In genomic region chr7:105699568-105700236, GRCh38 we compare ENCODE assay signal across 16 cellular contexts.
DNase-seq lines count a peak whose midpoint lies in the region; ATAC-seq, FAIRE-seq and TF ChIP-seq lines count a peak whose summit lies in the region.
"Had no signal": no experiment of that assay in that cellular context is flagged by ENCODE, and none has a peak within 500 bp of the region (broad histone marks: within the 10 kb centered on the region; RNA-seq: fewer than 3 reads in every experiment).

No MANE protein-coding gene starts in this region.

- ATAC-seq in GM23338: no peak
- ATAC-seq in WTC11: no peak
- ATAC-seq in HepG2: peak; percentile 88
- ATAC-seq in HG02938 (IDR thresholded peaks at IDR 0.05; ENCODE audit: unreplicated experiment): no peak
- ATAC-seq in GM19463 (IDR thresholded peaks at IDR 0.05; ENCODE audit: unreplicated experiment): no peak
- ATAC-seq in T-helper 17 cell: no peak

- H3K4me3 ChIP-seq in GM23338: no peak overlapping the region
- no peak overlapping the region for H3K4me3 ChIP-seq in HepG2 (replicated peaks in 1 of 3; ENCODE audit: insufficient read depth in 1 of 3, low read depth in 2 of 3, low read length in 3 of 3)
- H3K4me3 ChIP-seq in thyroid gland (replicated peaks in 1 of 3): no peak overlapping the region
- H3K4me3 ChIP-seq: HAP-1 had no signal

- TF ChIP-seq POLR2A in HepG2 (IDR thresholded peaks at IDR 0.05; ENCODE audit: insufficient read depth in 1 of 2, low read depth in 2 of 2, low read length in 2 of 2): no peak
- no peak for TF ChIP-seq POLR2A in thyroid gland (IDR thresholded peaks at IDR 0.05)

- H3K9me3 ChIP-seq in HepG2 (ENCODE audit: low read length) (no peaks in the 10 kb centered on the region), thyroid gland (no peaks in the 10 kb centered on the region), T-helper 17 cell (ENCODE audit: control insufficient read depth, low read length, poor library complexity, severe bottlenecking) (no peaks in the 10 kb centered on the region)
- H3K9me3 ChIP-seq: HAP-1 had no signal

- H3K36me3 Mint-ChIP-seq in GM23338 (ENCODE audit: low read depth): peaks cover 7% of the 10 kb centered on the region; the same call in 1 of the 3 replicates
- peaks cover 10% of the 10 kb centered on the region; the same call in 1 of the 2 replicates for H3K36me3 Mint-ChIP-seq in WTC11
- H3K36me3 Mint-ChIP-seq in T-helper 17 cell (ENCODE audit: low read depth): no peaks in the 10 kb centered on the region

- no peaks in the 10 kb centered on the region for H3K9me2 ChIP-seq in GM23338 (ENCODE audit: insufficient read depth)

- POLR2A ChIA-PET in WTC11 (lab: Charles Lee): interaction anchor here (0.5 kb wide), 1 partner anchor 57 kb away, joined by 4 read pairs; no protein-coding TSS in a partner anchor
- POLR2A ChIA-PET in HepG2 (lab: Yijun Ruan, JAX): no interaction called here

- intact Hi-C loops in HepG2 (cut with micrococcal nuclease; ENCODE audit: unreplicated experiment): no loop called here
- intact Hi-C loops in thyroid gland (cut with DNase I): no loop called here

- no peak overlapping the region for H2AFZ ChIP-seq in GM23338
- H2AFZ ChIP-seq in HepG2 (ENCODE audit: low read length): no peak overlapping the region

- TF ChIP-seq CTCF in GM23338 (conservative IDR thresholded peaks at IDR 0.05; ENCODE audit: low read depth in 2 of 2): no peak
- TF ChIP-seq CTCF in WTC11 (IDR thresholded peaks at IDR 0.05): no peak
- TF ChIP-seq CTCF in HepG2 (CRISPR knock-in tag; IDR thresholded peaks at IDR 0.05): no peak
- TF ChIP-seq CTCF in thyroid gland (IDR thresholded peaks at IDR 0.05): no peak

- H3K79me2 ChIP-seq in GM23338 (replicated peaks; ENCODE audit: insufficient read depth) (no peaks in the 10 kb centered on the region), HepG2 (ENCODE audit: insufficient read depth, low read length) (no peaks in the 10 kb centered on the region)

- H3K27ac Mint-ChIP-seq in GM23338 (peak overlapping the region; percentile 82), WTC11 (peak overlapping the region; percentile 93), T-helper 17 cell (no peak overlapping the region)
- H3K27ac Mint-ChIP-seq: B cell; CD4-positive, alpha-beta T cell had no signal

- H3K4me1 Mint-ChIP-seq in GM23338 (peaks cover 52% of the 10 kb centered on the region), WTC11 (peaks cover 71% of the 10 kb centered on the region), T-helper 17 cell (peaks cover 2% of the 10 kb centered on the region)
- H3K4me1 Mint-ChIP-seq: B cell had no signal

- FAIRE-seq in HepG2 (lab: Jason Lieb, UNC): peak; percentile 84
- FAIRE-seq: HTR-8/SVneo had no signal

- H3K27me3 ChIP-seq in GM23338 (ENCODE audit: insufficient read depth) (no peaks in the 10 kb centered on the region), HepG2 (ENCODE audit: control insufficient read depth in 1 of 2, insufficient read depth in 2 of 2, low read length in 2 of 2) (no peaks in the 10 kb centered on the region), thyroid gland (no peaks in the 10 kb centered on the region)

- H3K4me1 ChIP-seq in GM23338 (ENCODE audit: insufficient read depth) (peaks cover 57% of the 10 kb centered on the region), HepG2 (ENCODE audit: insufficient read depth, low read length) (peaks cover 31% of the 10 kb centered on the region), thyroid gland (peaks cover 26 to 36% of the 10 kb centered on the region in 2 donors)
- H3K4me1 ChIP-seq: HAP-1 had no signal

- CTCF ChIA-PET in WTC11 (lab: Charles Lee): interaction anchor here (0.8 to 1.8 kb wide), 6 partner anchors 11 to 177 kb away, joined by 3 to 8 read pairs (median 4); no protein-coding TSS in a partner anchor
- CTCF ChIA-PET in HepG2 (lab: Yijun Ruan, JAX; ENCODE audit: low intra/inter-chr PET ratio, low total read pairs): no interaction called here

- H3K27me3 Mint-ChIP-seq in GM23338 (ENCODE audit: insufficient read depth, low read depth, poor library complexity) (peaks cover 7% of the 10 kb centered on the region), WTC11 (ENCODE audit: low read depth) (no peaks in the 10 kb centered on the region), T-helper 17 cell (no peaks in the 10 kb centered on the region)
- H3K27me3 Mint-ChIP-seq: B cell; CD4-positive, alpha-beta T cell had no signal

- peak overlapping the region; percentile 75; the same call in 1 of the 2 replicates for H3K27ac ChIP-seq in GM23338 (ENCODE audit: low read depth)
- no peak overlapping the region for H3K27ac ChIP-seq in HepG2 (ENCODE audit: extremely low read length, insufficient read depth, low read length)
- peak overlapping the region in 2 of 3 donors; percentile 7 to 38 for H3K27ac ChIP-seq in thyroid gland

- H3K9me3 Mint-ChIP-seq in GM23338: no peaks in the 10 kb centered on the region
- no peaks in the 10 kb centered on the region for H3K9me3 Mint-ChIP-seq in WTC11
- H3K9me3 Mint-ChIP-seq: CD4-positive, alpha-beta T cell had no signal

- H3K9ac ChIP-seq in HepG2 (ENCODE audit: insufficient read depth, low read depth, low read length): no peak overlapping the region

- no TSS peak for BruUV-seq in HepG2 (replicated peaks; lab: Mats Ljungman, UMichigan)

- H3F3A ChIP-seq in GM23338 (replicated peaks; ENCODE audit: low read depth): peaks cover 22% of the 10 kb centered on the region

- WGBS in HepG2 (ENCODE audit: low lambda C conversion rate): 46% methylated on average over 8 of the region's 8 CpGs
- 70% methylated on average over 8 of the region's 8 CpGs for WGBS in thyroid gland, 2 donors

- H4K20me1 ChIP-seq in GM23338 (replicated peaks; ENCODE audit: insufficient read depth): no peaks in the 10 kb centered on the region
- H4K20me1 ChIP-seq in HepG2 (ENCODE audit: insufficient read depth, low read length): no peaks in the 10 kb centered on the region

- TF ChIP-seq RAD21 in HepG2 (CRISPR knock-in tag; IDR thresholded peaks at IDR 0.05): no peak

- no peak for TF ChIP-seq EP300 in HepG2 (IDR thresholded peaks at IDR 0.05; ENCODE audit: low read depth in 2 of 2, low read length in 2 of 2)
- TF ChIP-seq EP300 in HepG2 (CRISPR knock-in tag; IDR thresholded peaks at IDR 0.05; ENCODE audit: borderline replicate concordance): no peak

- H3K36me3 ChIP-seq in GM23338 (ENCODE audit: insufficient read depth): no peaks in the 10 kb centered on the region
- H3K36me3 ChIP-seq in HepG2 (replicated peaks in 1 of 2; ENCODE audit: control insufficient read depth in 1 of 2, insufficient read depth in 2 of 2, low read length in 2 of 2): no peaks in the 10 kb centered on the region
- no peaks in the 10 kb centered on the region for H3K36me3 ChIP-seq in thyroid gland
- H3K36me3 ChIP-seq: HAP-1 had no signal

- H3K4me2 ChIP-seq in GM23338 (no peak overlapping the region), HepG2 (ENCODE audit: low read depth, low read length) (0 out of 2 replicates have a peak overlapping the region, but pooled peaks have one; percentile 8)

- H3K4me3 Mint-ChIP-seq in GM23338 (no peak overlapping the region), WTC11 (no peak overlapping the region), T-helper 17 cell (no peak overlapping the region)
- H3K4me3 Mint-ChIP-seq: B cell; CD4-positive, alpha-beta T cell had no signal

- DNase-seq in GM23338 (ENCODE audit: low spot score): no peak
- no peak for DNase-seq in WTC11 (ENCODE audit: low spot score)
- peak; percentile 54 for DNase-seq in HepG2 (ENCODE audit: low spot score)
- peak; percentile 41 to 54 for DNase-seq in thyroid gland
- no peak for DNase-seq in T-helper 17 cell
- DNase-seq: C1 segment of cervical spinal cord; Calu3; CD4-positive, alpha-beta T cell; DMS 273 treated with DMSO at 0.1 percent for 48 hours; IMR-90; KBM-7 had no signal

- in situ Hi-C loops in HepG2 (cut with HindIII; ENCODE audit: extremely low pct_ligation_motif_present, low pct_unique_long_range_greater_than_20kb): no loop called here

TF ChIP-seq in GM23338, 12 proteins besides CTCF, POLR2A, EP300 and RAD21 (continues in another document):
- no peak for TF ChIP-seq STAT1 (IDR thresholded peaks at IDR 0.05; ENCODE audit: unreplicated experiment)
- TF ChIP-seq JUNB (IDR thresholded peaks at IDR 0.05; ENCODE audit: unreplicated experiment): no peak
- TF ChIP-seq ETS1 (IDR thresholded peaks at IDR 0.05): no peak

TF ChIP-seq in WTC11, 78 proteins besides CTCF, POLR2A, EP300 and RAD21 (continues in another document):
- TF ChIP-seq TCF7 (CRISPR knock-in tag; IDR thresholded peaks at IDR 0.05; ENCODE audit: low read depth) (no peak), MAX (CRISPR knock-in tag; IDR thresholded peaks at IDR 0.05) (no peak)

TF ChIP-seq in HepG2, 621 proteins besides CTCF, POLR2A, EP300 and RAD21:
- TF ChIP-seq KAT2B (IDR thresholded peaks at IDR 0.05; ENCODE audit: borderline replicate concordance, low read depth, low read length) (no peak), CEBPB (IDR thresholded peaks at IDR 0.05; ENCODE audit: borderline replicate concordance, low read depth, low read length) (peak; percentile 74), CEBPG (CRISPR knock-in tag; IDR thresholded peaks at IDR 0.05) (peak; percentile 70)

Comparison
In these comparisons a context has a peak if more than half of its experiments do, and no peak if none do; other contexts are left out.
1. DNase-seq: peak in HepG2 (single experiment) and thyroid gland (2 of 2); none in GM23338 (single experiment), WTC11 (single experiment) and T-helper 17 cell (0 of 3).